Comparison of ENCODE assay signal across 22 cellular contexts in the genomic region with DNA sequence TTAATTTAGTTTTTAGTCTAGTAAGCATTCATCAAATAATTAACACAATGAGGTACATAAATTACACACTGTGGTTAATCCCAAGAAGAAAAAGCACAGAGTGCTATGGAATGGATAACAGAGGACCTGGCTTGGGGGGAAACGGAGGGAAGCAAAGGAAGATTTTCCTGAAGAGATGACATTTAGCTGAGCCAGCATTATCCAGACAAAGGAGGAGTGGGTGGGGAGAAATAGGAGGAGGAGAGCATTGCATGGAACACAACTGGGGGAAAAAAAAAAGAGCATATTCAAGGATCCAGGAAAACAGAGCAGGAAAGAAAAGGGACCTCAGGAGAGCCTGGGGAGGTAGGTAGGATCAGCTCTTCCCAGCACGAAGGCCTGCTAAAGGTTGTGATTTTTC.
DNase-seq lines count a peak whose midpoint lies in the region; ATAC-seq, FAIRE-seq and TF ChIP-seq lines count a peak whose summit lies in the region.
"Had no signal": no experiment of that assay in that cellular context is flagged by ENCODE, and none has a peak within 500 bp of the region (broad histone marks: within the 10 kb centered on the region; RNA-seq: fewer than 3 reads in every experiment).

No MANE protein-coding gene starts in this region.

- CTCF ChIA-PET in A549 (lab: Yijun Ruan, JAX): interaction anchor here (0.7 kb wide), 1 partner anchor 287 kb away, joined by 4 read pairs; no protein-coding TSS in a partner anchor
- CTCF ChIA-PET in K562 (lab: Yijun Ruan, JAX; ENCODE audit: low intra/inter-chr PET ratio): no interaction called here
- CTCF ChIA-PET in OCI-LY7 (lab: Charles Lee; ENCODE audit: unreplicated experiment): no interaction called here

- H3K9me2 ChIP-seq in GM23338 (ENCODE audit: insufficient read depth) (0 out of 2 replicates have a peak, but pooled peaks cover 8% of the 10 kb centered on the region), OCI-LY7 (ENCODE audit: insufficient read depth, low read length) (no peaks in the 10 kb centered on the region)

- intact Hi-C loops in K562 (cut with micrococcal nuclease) (no loop called here), OCI-LY7 (cut with micrococcal nuclease; ENCODE audit: unreplicated experiment) (no loop called here)

- POLR2A ChIA-PET in A549 (lab: Yijun Ruan, JAX) (no interaction called here), K562 (lab: Yijun Ruan, JAX) (no interaction called here), OCI-LY7 (lab: Charles Lee) (no interaction called here)

- H3K9me3 ChIP-seq in A549 (no peaks in the 10 kb centered on the region), K562 (replicated peaks; ENCODE audit: control insufficient read depth, insufficient read depth, low read depth, low read length) (no peaks in the 10 kb centered on the region), neural progenitor cell (ENCODE audit: low read depth) (no peaks in the 10 kb centered on the region), OCI-LY7 (ENCODE audit: low read length) (no peaks in the 10 kb centered on the region)
- H3K9me3 ChIP-seq: BLaER1, HAP-1 had no signal

- DNase-seq in A549 (ENCODE audit: low read depth in 1 of 2, low spot score in 1 of 2) (no peak), GM23338 (ENCODE audit: low spot score) (no peak), K562 (ENCODE audit: extremely low read depth in 1 of 4, low spot score in 3 of 4) (no peak), neural progenitor cell (ENCODE audit: low spot score) (no peak), NAMALWA (ENCODE audit: low spot score) (no peak), OCI-LY7 (ENCODE audit: low spot score) (no peak)
- DNase-seq: CD4-positive, CD25-positive, alpha-beta regulatory T cell; CD8-positive, alpha-beta T cell; DMS 273 treated with DMSO at 0.1 percent for 48 hours; DMS79; EL; GDM1; GM23248; HFFc6 had no signal

- no peak for FAIRE-seq in A549 (lab: Jason Lieb, UNC)
- no peak for FAIRE-seq in K562 (lab: Jason Lieb, UNC)
- FAIRE-seq: D721Med, GM12878, GM19239, H54 had no signal

- TF ChIP-seq RAD21 in A549 (conservative IDR thresholded peaks at IDR 0.05 in 1 of 2, IDR thresholded peaks at IDR 0.05 in 1 of 2): no peak
- TF ChIP-seq RAD21 in K562 (CRISPR knock-in tag; conservative IDR thresholded peaks at IDR 0.05 in 1 of 2, IDR thresholded peaks at IDR 0.05 in 1 of 2): no peak

- in situ Hi-C loops in K562 (cut with MboI): no loop called here

- H3F3A ChIP-seq in GM23338 (replicated peaks; ENCODE audit: low read depth) (no peaks in the 10 kb centered on the region), neural progenitor cell (ENCODE audit: low read depth) (no peaks in the 10 kb centered on the region)

- no peaks in the 10 kb centered on the region for H4K20me1 ChIP-seq in GM23338 (replicated peaks; ENCODE audit: insufficient read depth)
- H4K20me1 ChIP-seq in K562 (replicated peaks; ENCODE audit: control insufficient read depth, insufficient read depth, low read length): no peaks in the 10 kb centered on the region
- H4K20me1 ChIP-seq in neural progenitor cell (ENCODE audit: low read depth): no peaks in the 10 kb centered on the region
- no peaks in the 10 kb centered on the region for H4K20me1 ChIP-seq in OCI-LY7 (ENCODE audit: insufficient read depth, low read length)
- H4K20me1 ChIP-seq: BLaER1 had no signal

- H3K27me3 ChIP-seq in GM23338 (ENCODE audit: insufficient read depth): no peaks in the 10 kb centered on the region
- no peaks in the 10 kb centered on the region for H3K27me3 ChIP-seq in K562 (ENCODE audit: control insufficient read depth in 2 of 2, insufficient read depth in 2 of 2, low read length in 2 of 2)
- H3K27me3 ChIP-seq in neural progenitor cell: no peaks in the 10 kb centered on the region
- H3K27me3 ChIP-seq: BLaER1 had no signal

- H3K9ac ChIP-seq in K562 (ENCODE audit: insufficient read depth in 1 of 2, low read depth in 2 of 2, low read length in 2 of 2) (no peak overlapping the region), neural progenitor cell (no peak overlapping the region)
- H3K9ac ChIP-seq: BLaER1, GM23248 had no signal

- TF ChIP-seq CTCF in A549 (IDR thresholded peaks at IDR 0.05): no peak
- TF ChIP-seq CTCF in GM23338 (conservative IDR thresholded peaks at IDR 0.05; ENCODE audit: low read depth in 2 of 2): no peak
- TF ChIP-seq CTCF in K562 (IDR thresholded peaks at IDR 0.05 in 2 of 3, conservative IDR thresholded peaks at IDR 0.05 in 1 of 3; ENCODE audit: insufficient read depth in 2 of 3, low read depth in 1 of 3, low read length in 3 of 3): no peak
- TF ChIP-seq CTCF in neural progenitor cell (IDR thresholded peaks at IDR 0.05): no peak
- TF ChIP-seq CTCF in OCI-LY7 (conservative IDR thresholded peaks at IDR 0.05; ENCODE audit: low read length): no peak

- H3K4me2 ChIP-seq in A549: no peak overlapping the region
- H3K4me2 ChIP-seq in GM23338: no peak overlapping the region
- H3K4me2 ChIP-seq in K562 (ENCODE audit: insufficient read depth, low read length): no peak overlapping the region
- H3K4me2 ChIP-seq in neural progenitor cell: no peak overlapping the region
- H3K4me2 ChIP-seq in OCI-LY7 (ENCODE audit: low read length): no peak overlapping the region
- H3K4me2 ChIP-seq: BLaER1 had no signal

- H3K4me1 Mint-ChIP-seq in GM23338 (peaks cover 3% of the 10 kb centered on the region; the same call in 2 of the 3 replicates), neural progenitor cell (no peaks in the 10 kb centered on the region)
- H3K4me1 Mint-ChIP-seq: B cell; CD4-positive, CD25-positive, alpha-beta regulatory T cell had no signal

- TF ChIP-seq POLR2A in A549 (IDR thresholded peaks at IDR 0.05; ENCODE audit: low read length) (no peak), K562 (conservative IDR thresholded peaks at IDR 0.05) (no peak)

- peak overlapping the region; percentile 30; the same call in 1 of the 2 replicates for H2AFZ ChIP-seq in GM23338
- H2AFZ ChIP-seq in K562 (ENCODE audit: low read depth, low read length): no peak overlapping the region
- peak overlapping the region; percentile 1 for H2AFZ ChIP-seq in neural progenitor cell (replicated peaks)
- no peak overlapping the region for H2AFZ ChIP-seq in OCI-LY7 (ENCODE audit: low read length)
- H2AFZ ChIP-seq: GM23248 had no signal

- H3K4me3 ChIP-seq in A549 (no peak overlapping the region), GM23338 (no peak overlapping the region), K562 (no peak overlapping the region), neural progenitor cell (no peak overlapping the region), OCI-LY7 (ENCODE audit: low read depth, low read length, poor library complexity, severe bottlenecking) (no peak overlapping the region)
- H3K4me3 ChIP-seq: BLaER1, GM12878, GM23248, HAP-1 had no signal

- H3K4me1 ChIP-seq in A549: no peaks in the 10 kb centered on the region
- no peaks in the 10 kb centered on the region for H3K4me1 ChIP-seq in GM23338 (ENCODE audit: insufficient read depth)
- no peaks in the 10 kb centered on the region for H3K4me1 ChIP-seq in K562 (replicated peaks in 1 of 2; ENCODE audit: control insufficient read depth in 2 of 2, insufficient read depth in 2 of 2, low read length in 2 of 2)
- H3K4me1 ChIP-seq in neural progenitor cell: no peaks in the 10 kb centered on the region
- H3K4me1 ChIP-seq in OCI-LY7 (ENCODE audit: insufficient read depth, low read length, poor library complexity, severe bottlenecking): peaks cover 4% of the 10 kb centered on the region
- H3K4me1 ChIP-seq: HAP-1 had no signal

- H3K27ac ChIP-seq in A549 (no peak overlapping the region), GM23338 (ENCODE audit: low read depth) (no peak overlapping the region), K562 (ENCODE audit: extremely low read depth, low read depth, low read length) (no peak overlapping the region), neural progenitor cell (no peak overlapping the region), OCI-LY7 (ENCODE audit: low read depth, low read length, poor library complexity, severe bottlenecking) (no peak overlapping the region)
- H3K27ac ChIP-seq: BLaER1, C4-2B, GM23248 had no signal

- H3K27me3 Mint-ChIP-seq in GM23338 (ENCODE audit: insufficient read depth, low read depth, poor library complexity) (peaks cover 2% of the 10 kb centered on the region), neural progenitor cell (ENCODE audit: insufficient read depth, low read depth) (no peaks in the 10 kb centered on the region)
- H3K27me3 Mint-ChIP-seq: B cell; CD4-positive, CD25-positive, alpha-beta regulatory T cell had no signal

- H3K79me2 ChIP-seq in GM23338 (replicated peaks; ENCODE audit: insufficient read depth): no peaks in the 10 kb centered on the region
- H3K79me2 ChIP-seq in K562 (ENCODE audit: control insufficient read depth, insufficient read depth, low read length): no peaks in the 10 kb centered on the region
- H3K79me2 ChIP-seq in neural progenitor cell (ENCODE audit: low read depth): no peaks in the 10 kb centered on the region
- H3K79me2 ChIP-seq in OCI-LY7 (ENCODE audit: insufficient read depth, low read depth, low read length): no peaks in the 10 kb centered on the region

- no peaks in the 10 kb centered on the region for H3K9me3 Mint-ChIP-seq in GM23338
- H3K9me3 Mint-ChIP-seq in neural progenitor cell: no peaks in the 10 kb centered on the region
- H3K9me3 Mint-ChIP-seq: HFFc6 had no signal

- H3K27ac Mint-ChIP-seq in GM23338 (no peak overlapping the region), neural progenitor cell (no peak overlapping the region)
- H3K27ac Mint-ChIP-seq: B cell; CD4-positive, CD25-positive, alpha-beta regulatory T cell; CD8-positive, alpha-beta T cell; HFFc6 had no signal

- TF ChIP-seq EP300 in A549 (IDR thresholded peaks at IDR 0.05) (no peak), K562 (IDR thresholded peaks at IDR 0.05; ENCODE audit: low read length) (no peak)

- no peak for ATAC-seq in A549
- no peak for ATAC-seq in GM23338
- ATAC-seq in K562: no peak
- ATAC-seq: CD8-positive, alpha-beta T cell; GM12878 had no signal

- 41% methylated on average over 2 of the region's 2 CpGs for WGBS in A549 (ENCODE audit: missing lambda C conversion rate)
- WGBS in K562 (ENCODE audit: insufficient coverage, low coverage, missing lambda C conversion rate): 0% methylated on average over 2 of the region's 2 CpGs

- no TSS peak for BruUV-seq in K562 (replicated peaks; lab: Mats Ljungman, UMichigan)
- no TSS peak for BruUV-seq in OCI-LY7 (replicated peaks; lab: Mats Ljungman, UMichigan)

- no peaks in the 10 kb centered on the region for H3K36me3 Mint-ChIP-seq in GM23338 (ENCODE audit: low read depth)
- no peaks in the 10 kb centered on the region for H3K36me3 Mint-ChIP-seq in neural progenitor cell
- H3K36me3 Mint-ChIP-seq: CD4-positive, CD25-positive, alpha-beta regulatory T cell; CD8-positive, alpha-beta T cell had no signal

- H3K4me3 Mint-ChIP-seq in GM23338 (no peak overlapping the region), neural progenitor cell (no peak overlapping the region)
- H3K4me3 Mint-ChIP-seq: B cell; CD4-positive, CD25-positive, alpha-beta regulatory T cell; CD8-positive, alpha-beta T cell; HFFc6 had no signal

- H3K9me1 ChIP-seq in K562 (ENCODE audit: control insufficient read depth, insufficient read depth, low read length): no peaks in the 10 kb centered on the region

- H3K36me3 ChIP-seq in GM23338 (ENCODE audit: insufficient read depth) (no peaks in the 10 kb centered on the region), K562 (ENCODE audit: control insufficient read depth, insufficient read depth, low read length) (no peaks in the 10 kb centered on the region), neural progenitor cell (no peaks in the 10 kb centered on the region), OCI-LY7 (ENCODE audit: insufficient read depth, low read length) (no peaks in the 10 kb centered on the region)
- H3K36me3 ChIP-seq: BLaER1, HAP-1 had no signal

Comparison
In these comparisons a context has a peak if more than half of its experiments do, and no peak if none do; other contexts are left out.
1. H2AFZ ChIP-seq: peak in GM23338 (single experiment) and neural progenitor cell (single experiment); none in K562 (single experiment) and OCI-LY7 (single experiment).